ENCODE assay signal across 34 cellular contexts in the genomic region with DNA sequence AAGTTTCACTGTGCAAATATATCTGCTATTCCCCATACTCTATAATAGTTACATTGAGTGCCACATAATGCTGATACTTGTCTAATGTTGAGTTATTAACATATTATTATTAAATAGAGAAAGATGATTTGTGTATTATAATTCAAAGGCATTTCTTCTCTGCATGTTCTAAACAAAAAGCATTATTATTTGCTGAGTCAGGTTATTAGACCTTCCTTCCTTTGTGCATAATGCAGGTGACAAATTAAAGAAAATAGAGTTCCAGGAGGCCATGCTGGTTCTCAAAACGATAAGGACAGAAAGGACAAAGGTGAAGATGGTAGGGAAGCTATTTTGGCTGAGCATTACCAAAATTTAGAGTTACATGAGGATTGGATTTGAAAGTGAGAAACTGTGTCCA.
"Had no signal": no experiment of that assay in that cellular context is flagged by ENCODE, and none has a peak within 500 bp of the region (broad histone marks: within the 10 kb centered on the region; RNA-seq: fewer than 3 reads in every experiment).

No MANE protein-coding gene starts in this region.

- H3K9me3 ChIP-seq: adrenal gland had no signal

- H3K36me3 ChIP-seq: adrenal gland, brain microvascular endothelial cell, breast epithelium had no signal

- H3K4me3 ChIP-seq: adrenal gland, body of pancreas, breast epithelium had no signal

- H3K27me3 ChIP-seq: adrenal gland, body of pancreas, brain microvascular endothelial cell, breast epithelium had no signal

- DNase-seq: activated B cell treated with CpG ODN at 0.5 μM for 24 hours; activated CD4-positive, alpha-beta memory T cell treated with anti-CD3 and anti-CD28 coated beads for 36 hours; activated CD4-positive, alpha-beta T cell treated with anti-CD3 and anti-CD28 coated beads for 4 hours; activated CD4-positive, alpha-beta T cell treated with anti-CD3 and anti-CD28 coated beads, Interleukin-2, amount 10 ng/mL, durations not matched to agents 24 days and 14 days; activated CD4-positive, alpha-beta T cell treated with anti-CD3 and anti-CD28 coated beads, Interleukin-2, amount 50 U/mL, for 1 hour; activated CD4-positive, alpha-beta T cell treated with anti-CD3 and anti-CD28 coated beads, Interleukin-2, amount 50 U/mL, for 4 hours; activated CD4-positive, CD25-positive, alpha-beta regulatory T cell treated with anti-CD3 and anti-CD28 coated beads, Interleukin-2, amount 50 U/mL, for 72 hours; activated CD8-positive, alpha-beta memory T cell treated with anti-CD3 and anti-CD28 coated beads, Interleukin-2, amount 50 U/mL, for 4 hours; activated CD8-positive, alpha-beta T cell treated with anti-CD3 and anti-CD28 coated beads for 36 hours; activated effector memory CD4-positive, alpha-beta T cell treated with anti-CD3 and anti-CD28 coated beads, Interleukin-2, amount 50 U/mL, for 16 hours; activated gamma-delta T cell treated with Interleukin-2 at 50 U/mL for 16 hours; activated naive CD4-positive, alpha-beta T cell; activated naive CD4-positive, alpha-beta T cell treated with anti-CD3 and anti-CD28 coated beads for 36 hours; activated naive CD4-positive, alpha-beta T cell treated with anti-CD3 and anti-CD28 coated beads, Interleukin-2, amount 50 U/mL, for 16 hours; activated naive CD8-positive, alpha-beta T cell treated with anti-CD3 and anti-CD28 coated beads for 36 hours; activated T-cell treated with anti-CD3 and anti-CD28 coated beads for 4 hours; activated T-cell treated with anti-CD3 and anti-CD28 coated beads, Interleukin-2, amount 50 U/mL, for 1 hour; activated T-cell treated with anti-CD3 and anti-CD28 coated beads, Interleukin-2, amount 50 U/mL, for 4 hours; activated T-cell treated with anti-CD3 and anti-CD28 coated beads, Interleukin-2, amount 50 U/mL, for 72 hours; adrenal gland; amniotic stem cell; aorta; body of pancreas; brain microvascular endothelial cell; central memory CD4-positive, alpha-beta T cell; T-helper 2 cell; T-helper 9 cell had no signal

- H3K27ac ChIP-seq: adrenal gland, body of pancreas, brain microvascular endothelial cell, breast epithelium, VCaP had no signal

- ATAC-seq: activated CD8-positive, alpha-beta T cell treated with anti-CD3 and anti-CD28 coated beads for 36 hours; activated naive CD4-positive, alpha-beta T cell treated with anti-CD3 and anti-CD28 coated beads, Interleukin-2, amount 50 U/mL, for 72 hours; activated T-cell treated with anti-CD3 and anti-CD28 coated beads, Interleukin-2, amount 50 U/mL, for 4 hours; activated T-cell treated with anti-CD3 and anti-CD28 coated beads, Interleukin-2, amount 50 U/mL, for 72 hours; activated T-helper 17 cell treated with anti-CD3 and anti-CD28 coated beads, Interleukin-2, amount 50 U/mL, for 72 hours; body of pancreas had no signal

- H3K4me1 ChIP-seq: adrenal gland, body of pancreas, breast epithelium had no signal

- FAIRE-seq: astrocyte, colon, TTC549 had no signal
